Comparison of ENCODE assay signal across 13 cellular contexts in the genomic region with DNA sequence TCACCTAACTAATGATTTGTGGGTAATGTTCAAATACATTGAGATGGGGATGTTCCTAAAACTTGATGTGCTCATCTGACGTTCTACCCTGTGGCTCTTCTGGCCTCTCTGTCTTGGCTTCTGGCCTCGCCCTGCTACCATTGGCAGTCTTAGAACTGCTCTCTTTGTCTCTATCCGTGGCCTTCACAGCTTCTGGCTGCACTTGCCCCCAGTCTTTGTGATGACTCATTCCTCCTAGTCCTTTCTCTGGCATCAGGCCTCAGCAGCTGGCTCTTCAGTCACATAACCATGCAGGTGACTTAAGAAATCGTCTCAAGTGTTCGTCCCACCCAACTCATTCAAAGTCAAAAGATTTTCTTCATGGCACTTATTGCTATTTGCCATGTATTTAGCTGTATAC.
DNase-seq lines count a peak whose midpoint lies in the region; ATAC-seq, FAIRE-seq and TF ChIP-seq lines count a peak whose summit lies in the region.
"Had no signal": no experiment of that assay in that cellular context is flagged by ENCODE, and none has a peak within 500 bp of the region (broad histone marks: within the 10 kb centered on the region; RNA-seq: fewer than 3 reads in every experiment).

No MANE protein-coding gene starts in this region.

- H3K4me1 Mint-ChIP-seq in H9 (peaks cover 0 to 5% of the 10 kb centered on the region in 2 experiments; a peak in 1 of 4 replicates), astrocyte (ENCODE audit: low read depth, unreplicated experiment) (peaks cover 4% of the 10 kb centered on the region)
- H3K4me1 Mint-ChIP-seq in stimulated activated memory B cell treated with anti-CD40 and anti-IgM and Interleukin-4, amounts not matched to agents 10 μg/mL and 1 μg/mL and 100 μg/mL, for 72 hours: peaks cover 24% of the 10 kb centered on the region

- H2AFZ ChIP-seq in H9 (ENCODE audit: low read length): no peak overlapping the region
- H2AFZ ChIP-seq in astrocyte (ENCODE audit: low read depth, low read length): no peak overlapping the region

- no peaks in the 10 kb centered on the region for H3K36me3 ChIP-seq in astrocyte (ENCODE audit: insufficient read depth, low read length)

- H2BK12ac ChIP-seq in H9 (ENCODE audit: insufficient read length, low read depth, low read length): no peak overlapping the region

- H3K27ac Mint-ChIP-seq in H9: peak overlapping the region in 2 of 3 experiments; percentile 31 to 52; a peak in 3 of 7 replicates
- H3K27ac Mint-ChIP-seq in astrocyte (ENCODE audit: unreplicated experiment): no peak overlapping the region
- H3K27ac Mint-ChIP-seq in stimulated activated memory B cell treated with anti-CD40 and anti-IgM and Interleukin-4, amounts not matched to agents 10 μg/mL and 1 μg/mL and 100 μg/mL, for 72 hours: peak overlapping the region; percentile 18
- H3K27ac Mint-ChIP-seq: activated naive CD8-positive, alpha-beta T cell had no signal

- H3K56ac ChIP-seq in H9 (ENCODE audit: insufficient read length, low read depth, low read length): no peak overlapping the region

- H2BK120ac ChIP-seq in H9 (ENCODE audit: low read depth, low read length, poor library complexity, severe bottlenecking): no peak overlapping the region

- H4K5ac ChIP-seq in H9 (ENCODE audit: insufficient read length, low read depth, low read length): no peak overlapping the region

- H3K4me3 ChIP-seq in astrocyte (ENCODE audit: insufficient read depth, low read depth, low read length): no peak overlapping the region

- H3K79me2 ChIP-seq in H9 (ENCODE audit: insufficient read depth, low read length) (no peaks in the 10 kb centered on the region), astrocyte (ENCODE audit: insufficient read depth, low read length) (no peaks in the 10 kb centered on the region)

- no peak overlapping the region for H3K23ac ChIP-seq in H9 (ENCODE audit: insufficient read length, low read depth, low read length)

- H3K4me2 ChIP-seq in H9 (ENCODE audit: insufficient read depth, insufficient read length, low read length) (no peak overlapping the region), astrocyte (ENCODE audit: low read length) (no peak overlapping the region)

- TF ChIP-seq CTCF in H9 (conservative IDR thresholded peaks at IDR 0.05): no peak
- TF ChIP-seq CTCF in astrocyte (IDR thresholded peaks at IDR 0.05; ENCODE audit: insufficient read depth, low read depth, low read length): no peak

- DNase-seq in H9: peak; percentile 38
- peak; percentile 41 for DNase-seq in astrocyte (ENCODE audit: low read depth)
- peak; percentile 62 for DNase-seq in left ventricle myocardium superior
- DNase-seq in hepatic stellate cell (ENCODE audit: low spot score): no peak
- no peak for DNase-seq in NCI-H510A treated with DMSO at 0.1 percent for 48 hours (lab: John Stamatoyannopoulos, UW)
- DNase-seq: activated CD4-positive, alpha-beta T cell treated with anti-CD3 and anti-CD28 coated beads for 4 hours; NCI-H1417 had no signal

- no peak overlapping the region for H2BK15ac ChIP-seq in H9 (ENCODE audit: low read depth, low read length)

- H3K36me3 Mint-ChIP-seq in H9 (ENCODE audit: insufficient read depth in 1 of 3, low read depth in 3 of 3): peaks cover 5 to 10% (median 10%) of the 10 kb centered on the region in 3 experiments; a peak in 6 of 7 replicates
- H3K36me3 Mint-ChIP-seq in astrocyte (ENCODE audit: low read depth, unreplicated experiment): peaks cover 12% of the 10 kb centered on the region
- H3K36me3 Mint-ChIP-seq in stimulated activated memory B cell treated with anti-CD40 and anti-IgM and Interleukin-4, amounts not matched to agents 10 μg/mL and 1 μg/mL and 100 μg/mL, for 72 hours: peaks cover 45% of the 10 kb centered on the region

- WGBS in H9 (ENCODE audit: extremely low coverage, insufficient read length, low lambda C conversion rate): no CpG with 5 or more reads among the region's 5 CpGs

- no peak overlapping the region for H4K91ac ChIP-seq in H9 (ENCODE audit: insufficient read length, low read depth, low read length)

- intact Hi-C loops in left ventricle myocardium superior (cut with micrococcal nuclease): no loop called here

- no peak overlapping the region for H3K14ac ChIP-seq in H9 (ENCODE audit: insufficient read depth, low read length)

- no peaks in the 10 kb centered on the region for H3K23me2 ChIP-seq in H9 (ENCODE audit: insufficient read length, low read depth, low read length, poor library complexity, severe bottlenecking)

- H4K20me1 ChIP-seq in H9 (ENCODE audit: control insufficient read depth, insufficient read depth, insufficient read length) (no peaks in the 10 kb centered on the region), astrocyte (ENCODE audit: insufficient read depth, low read length) (no peaks in the 10 kb centered on the region)

- H3K18ac ChIP-seq in H9 (ENCODE audit: insufficient read length, low read depth, low read length): no peak overlapping the region

- H3K4ac ChIP-seq in H9 (ENCODE audit: low read depth, low read length): no peak overlapping the region

- FAIRE-seq in astrocyte (lab: Jason Lieb, UNC): no peak
- FAIRE-seq: endometrium, H1 had no signal

- H3T11ph ChIP-seq in H9 (ENCODE audit: low read length): no peak overlapping the region

- no peak overlapping the region for H2BK20ac ChIP-seq in H9 (ENCODE audit: low read depth, low read length, poor library complexity, severe bottlenecking)

- H3K4me1 ChIP-seq in H9 (ENCODE audit: insufficient read depth, low read length): no peaks in the 10 kb centered on the region
- H3K4me1 ChIP-seq in astrocyte (ENCODE audit: insufficient read depth, low read length): no peaks in the 10 kb centered on the region

- H3K79me1 ChIP-seq in H9 (ENCODE audit: insufficient read depth, low read depth, low read length, poor library complexity, severe bottlenecking): no peaks in the 10 kb centered on the region

- H3K27me3 Mint-ChIP-seq in H9 (ENCODE audit: low read depth) (no peaks in the 10 kb centered on the region), astrocyte (ENCODE audit: low read depth, unreplicated experiment) (no peaks in the 10 kb centered on the region)
- H3K27me3 Mint-ChIP-seq in stimulated activated memory B cell treated with anti-CD40 and anti-IgM and Interleukin-4, amounts not matched to agents 10 μg/mL and 1 μg/mL and 100 μg/mL, for 72 hours: no peaks in the 10 kb centered on the region
- H3K27me3 Mint-ChIP-seq: activated naive CD8-positive, alpha-beta T cell had no signal

- H3K27ac ChIP-seq in H9 (ENCODE audit: insufficient read length, low read depth, low read length) (no peak overlapping the region), astrocyte (ENCODE audit: low read depth, low read length) (no peak overlapping the region)

- no peak overlapping the region for H2BK5ac ChIP-seq in H9 (ENCODE audit: insufficient read length, low read length)

- ATAC-seq in left ventricle myocardium superior: peak; percentile 90
- no peak for ATAC-seq in stimulated activated memory B cell treated with anti-CD40 and anti-IgM and Interleukin-4, amounts not matched to agents 10 μg/mL and 1 μg/mL and 100 μg/mL, for 72 hours
- ATAC-seq in GM19023 (IDR thresholded peaks at IDR 0.05; ENCODE audit: unreplicated experiment): no peak
- ATAC-seq in HG03039 (IDR thresholded peaks at IDR 0.05; ENCODE audit: unreplicated experiment): no peak

- no peaks in the 10 kb centered on the region for H3K9me3 Mint-ChIP-seq in H9
- H3K9me3 Mint-ChIP-seq in astrocyte (ENCODE audit: unreplicated experiment): no peaks in the 10 kb centered on the region
- H3K9me3 Mint-ChIP-seq in stimulated activated memory B cell treated with anti-CD40 and anti-IgM and Interleukin-4, amounts not matched to agents 10 μg/mL and 1 μg/mL and 100 μg/mL, for 72 hours: no peaks in the 10 kb centered on the region

- H3K27me3 ChIP-seq in H9 (ENCODE audit: insufficient read depth, low read length) (no peaks in the 10 kb centered on the region), astrocyte (ENCODE audit: insufficient read depth, low read length) (no peaks in the 10 kb centered on the region)

- H3K9ac ChIP-seq in H9 (ENCODE audit: extremely low read depth, insufficient read length, low read length) (no peak overlapping the region), astrocyte (ENCODE audit: low read length) (no peak overlapping the region)

- H3K4me3 Mint-ChIP-seq in H9 (no peak overlapping the region), astrocyte (ENCODE audit: unreplicated experiment) (no peak overlapping the region)
- H3K4me3 Mint-ChIP-seq in stimulated activated memory B cell treated with anti-CD40 and anti-IgM and Interleukin-4, amounts not matched to agents 10 μg/mL and 1 μg/mL and 100 μg/mL, for 72 hours: no peak overlapping the region
- H3K4me3 Mint-ChIP-seq: activated naive CD8-positive, alpha-beta T cell had no signal

- H4K8ac ChIP-seq in H9 (replicated peaks; ENCODE audit: insufficient read length, low read depth, low read length): no peak overlapping the region

- H3K9me3 ChIP-seq in H9 (ENCODE audit: control insufficient read depth, low read depth, low read length) (no peaks in the 10 kb centered on the region), astrocyte (ENCODE audit: insufficient read depth, low read depth, low read length) (no peaks in the 10 kb centered on the region)

- H2AK5ac ChIP-seq in H9 (ENCODE audit: insufficient read length, low read length): no peak overlapping the region

Comparison
In these comparisons a context has a peak if more than half of its experiments do, and no peak if none do; other contexts are left out.
1. DNase-seq: peak in H9 (single experiment), astrocyte (single experiment) and left ventricle myocardium superior (single experiment); none in hepatic stellate cell (single experiment) and NCI-H510A treated with DMSO at 0.1 percent for 48 hours (single experiment).